ENCODE assay signal across 25 cellular contexts in genomic region chr19:41206456-41206855, GRCh38. TPM values are rescaled to one million over a fixed set of nuclear protein-coding genes. Genes with fewer than 3 reads are reported as not detected.
A peak's percentile ranks its signal among the peaks of the same experiment; 100 is the strongest.
DNase-seq lines count a peak whose midpoint lies in the region; ATAC-seq, FAIRE-seq and TF ChIP-seq lines count a peak whose summit lies in the region.
"Had no signal": no experiment of that assay in that cellular context is flagged by ENCODE, and none has a peak within 500 bp of the region (broad histone marks: within the 10 kb centered on the region; RNA-seq: fewer than 3 reads in every experiment).

No MANE protein-coding gene starts in this region.

- no peak overlapping the region for H3K4me3 Mint-ChIP-seq in CD4-positive, CD25-positive, alpha-beta regulatory T cell
- H3K4me3 Mint-ChIP-seq in IgD-negative memory B cell, result no peak overlapping the region
- H3K4me3 Mint-ChIP-seq: activated T-cell treated with anti-CD3 and anti-CD28 coated beads, Interleukin-2, amount 50 U/mL, for 4 hours; CD14-positive monocyte had no signal

- peaks cover 0 to 15% (median 3%) of the 10 kb centered on the region in 4 donors for H3K4me1 Mint-ChIP-seq in CD4-positive, CD25-positive, alpha-beta regulatory T cell
- H3K4me1 Mint-ChIP-seq in IgD-negative memory B cell, result peaks cover 0 to 1% (median under 1%) of the 10 kb centered on the region in 3 donors
- H3K4me1 Mint-ChIP-seq: CD14-positive monocyte had no signal

- DNase-seq in CD4-positive, CD25-positive, alpha-beta regulatory T cell, result no peak
- DNase-seq in fibroblast of lung (ENCODE audit: low read depth in 2 of 2), result no peak
- no peak for DNase-seq in HTR-8/SVneo (ENCODE audit: insufficient read length, low spot score)
- DNase-seq in NCI-H146 treated with DMSO at 0.1 percent for 48 hours (lab: John Stamatoyannopoulos, UW; ENCODE audit: unreplicated experiment), result no peak
- no peak for DNase-seq in cerebellar nuclear complex (lab: John Stamatoyannopoulos, UW)
- DNase-seq: activated CD4-positive, CD25-positive, alpha-beta regulatory T cell treated with anti-CD3 and anti-CD28 coated beads, Interleukin-2, amount 50 U/mL, for 72 hours; activated naive CD4-positive, alpha-beta T cell; activated T-cell treated with anti-CD3 and anti-CD28 coated beads, Interleukin-2, amount 50 U/mL, for 4 hours; GDM1; hippocampal formation; NCI-H1048; NCI-H2029 treated with DMSO at 0.1 percent for 48 hours; NCI-H345; SHP77 treated with DMSO at 0.1 percent for 48 hours; stimulated activated CD8-positive, alpha-beta memory T cell treated with anti-CD3 and anti-CD28 coated beads, Interleukin-4, amount 100 ng/mL, for 48 hours; substantia nigra; SW 1271 had no signal

- H3K27me3 Mint-ChIP-seq in CD4-positive, CD25-positive, alpha-beta regulatory T cell, result peaks cover 12% of the 10 kb centered on the region
- H3K27me3 Mint-ChIP-seq in IgD-negative memory B cell, result peaks cover 3% of the 10 kb centered on the region

- H3K27me3 ChIP-seq in CD4-positive, CD25-positive, alpha-beta regulatory T cell (ENCODE audit: control insufficient read depth, insufficient read depth, low read length), result no peaks in the 10 kb centered on the region
- H3K27me3 ChIP-seq in fibroblast of lung (ENCODE audit: control insufficient read depth, insufficient read depth, low read length) (no peaks in the 10 kb centered on the region), skeletal muscle satellite cell (ENCODE audit: control insufficient read depth, insufficient read depth, low read length) (no peaks in the 10 kb centered on the region)
- H3K27me3 ChIP-seq: adrenal gland, breast epithelium had no signal

- peak overlapping the region in 2 of 3 donors; percentile 55 to 62 for H3K27ac Mint-ChIP-seq in CD4-positive, CD25-positive, alpha-beta regulatory T cell
- H3K27ac Mint-ChIP-seq in IgD-negative memory B cell, result peak overlapping the region in 2 of 3 donors; percentile 23 to 62

- ATAC-seq in CD4-positive, CD25-positive, alpha-beta regulatory T cell (ENCODE audit: low read depth in 2 of 2), result no peak
- ATAC-seq in HG03469 (IDR thresholded peaks at IDR 0.05; ENCODE audit: unreplicated experiment), result no peak
- ATAC-seq: activated T-cell treated with anti-CD3 and anti-CD28 coated beads, Interleukin-2, amount 50 U/mL, for 4 hours had no signal

- H3K9me3 ChIP-seq in CD4-positive, CD25-positive, alpha-beta regulatory T cell (ENCODE audit: control insufficient read depth in 2 of 2, low read length in 2 of 2), result no peaks in the 10 kb centered on the region
- H3K9me3 ChIP-seq in fibroblast of lung (ENCODE audit: control insufficient read depth, insufficient read depth, low read depth, low read length) (no peaks in the 10 kb centered on the region), skeletal muscle satellite cell (replicated peaks; ENCODE audit: low read length) (no peaks in the 10 kb centered on the region)
- H3K9me3 ChIP-seq: adrenal gland, breast epithelium had no signal

- peaks cover 0 to 2% (median 0%) of the 10 kb centered on the region in 7 donors for H3K9me3 Mint-ChIP-seq in CD4-positive, CD25-positive, alpha-beta regulatory T cell
- no peaks in the 10 kb centered on the region for H3K9me3 Mint-ChIP-seq in IgD-negative memory B cell
- H3K9me3 Mint-ChIP-seq: activated T-cell treated with anti-CD3 and anti-CD28 coated beads, Interleukin-2, amount 50 U/mL, for 4 hours; CD14-positive monocyte had no signal

- H3K4me1 ChIP-seq in CD4-positive, CD25-positive, alpha-beta regulatory T cell (ENCODE audit: control insufficient read depth, insufficient read depth, low read length, poor library complexity, severe bottlenecking), result no peaks in the 10 kb centered on the region
- H3K4me1 ChIP-seq in fibroblast of lung (ENCODE audit: control insufficient read depth, extremely low read depth, insufficient read depth, low read length) (peaks cover 15% of the 10 kb centered on the region), skeletal muscle satellite cell (ENCODE audit: control insufficient read depth, insufficient read depth, low read length) (peaks cover 19% of the 10 kb centered on the region)
- H3K4me1 ChIP-seq: adrenal gland, breast epithelium had no signal

- H3K4me3 ChIP-seq in CD4-positive, CD25-positive, alpha-beta regulatory T cell (ENCODE audit: low read depth, low read length), result no peak overlapping the region
- H3K4me3 ChIP-seq in fibroblast of lung (replicated peaks in 1 of 4; ENCODE audit: control extremely low read depth in 1 of 4, insufficient read depth in 1 of 4, low read depth in 3 of 4, low read length in 4 of 4) (no peak overlapping the region), skeletal muscle satellite cell (ENCODE audit: low read length) (no peak overlapping the region)
- H3K4me3 ChIP-seq: adrenal gland, lung had no signal

- FAIRE-seq in HTR-8/SVneo (lab: Jason Lieb, UNC), result no peak

- H3K36me3 Mint-ChIP-seq in CD4-positive, CD25-positive, alpha-beta regulatory T cell, result no peaks in the 10 kb centered on the region
- no peaks in the 10 kb centered on the region for H3K36me3 Mint-ChIP-seq in IgD-negative memory B cell

- no peaks in the 10 kb centered on the region for H4K20me1 ChIP-seq in fibroblast of lung (ENCODE audit: control insufficient read depth, extremely low read depth, insufficient read depth, low read length)

- H3K4me2 ChIP-seq in fibroblast of lung (ENCODE audit: extremely low read depth, insufficient read depth, low read length) (no peak overlapping the region), skeletal muscle satellite cell (ENCODE audit: low read length) (peak overlapping the region; percentile 43)

- no peak overlapping the region for H3K27ac ChIP-seq in CD4-positive, CD25-positive, alpha-beta regulatory T cell (ENCODE audit: insufficient read depth, low read length, poor library complexity, severe bottlenecking)
- peak overlapping the region; percentile 62 for H3K27ac ChIP-seq in fibroblast of lung (ENCODE audit: insufficient read depth, low read length)

- TF ChIP-seq CTCF in fibroblast of lung (conservative IDR thresholded peaks at IDR 0.05 in 1 of 2, IDR thresholded peaks at IDR 0.05 in 1 of 2; ENCODE audit: low read depth in 1 of 2, low read length in 2 of 2), result no peak

- no peak overlapping the region for H2AFZ ChIP-seq in fibroblast of lung (ENCODE audit: low read length)

- no peaks in the 10 kb centered on the region for H3K79me2 ChIP-seq in fibroblast of lung (ENCODE audit: control insufficient read depth, insufficient read depth, low read length)

- no peak overlapping the region for H3K9ac ChIP-seq in fibroblast of lung (ENCODE audit: insufficient read depth, low read length)
- no peak overlapping the region for H3K9ac ChIP-seq in skeletal muscle satellite cell (ENCODE audit: low read depth, low read length)

- H3K36me3 ChIP-seq in CD4-positive, CD25-positive, alpha-beta regulatory T cell (ENCODE audit: control insufficient read depth, insufficient read depth, low read length), result no peaks in the 10 kb centered on the region
- H3K36me3 ChIP-seq in fibroblast of lung (ENCODE audit: control insufficient read depth, insufficient read depth, low read length) (peaks cover 8% of the 10 kb centered on the region), skeletal muscle satellite cell (ENCODE audit: insufficient read depth, low read length) (no peaks in the 10 kb centered on the region)
- H3K36me3 ChIP-seq: adrenal gland, breast epithelium had no signal

RNA-seq across cellular contexts. Expression of gene AXL, which starts 12.6 kb away (rescaled TPM):
- total RNA-seq in CD4-positive, CD25-positive, alpha-beta regulatory T cell, result not detected
- polyA plus RNA-seq in CD4-positive, CD25-positive, alpha-beta regulatory T cell, result under 1 TPM; 0.08 to 0.47 (median 0.41) TPM
- polyA plus RNA-seq in IgD-negative memory B cell (0.06 TPM), fibroblast of lung (231 and 319 TPM in 2 replicates)
- 107 and 223 TPM in 2 replicates for total RNA-seq in fibroblast of lung
- 332 and 351 TPM in 2 replicates for polyA plus RNA-seq in fibroblast of lung (2012)
- 2,777 and 4,130 TPM in 2 replicates for polyA minus RNA-seq in fibroblast of lung (ENCODE audit: low replicate concordance)
- total RNA-seq in skeletal muscle satellite cell (2012; rRNA removed), result 208 and 238 TPM in 2 replicates
- total RNA-seq: OCI-LY7 had no signal

RNA-seq across cellular contexts. Expression of gene CYP2S1, which starts 13.4 kb away (rescaled TPM):
- total RNA-seq in CD4-positive, CD25-positive, alpha-beta regulatory T cell, result not detected
- under 1 TPM in 1 of 4 donors, not detected in 3; 0.28 TPM for polyA plus RNA-seq in CD4-positive, CD25-positive, alpha-beta regulatory T cell
- not detected for polyA plus RNA-seq in IgD-negative memory B cell
- total RNA-seq in fibroblast of lung, result 2.1 and 3.5 TPM in 2 replicates
- polyA plus RNA-seq in fibroblast of lung, result 0.93 and 7.5 TPM in 2 replicates
- 3.0 and 29.9 TPM in 2 replicates for polyA plus RNA-seq in fibroblast of lung (2012)
- polyA minus RNA-seq in fibroblast of lung (ENCODE audit: low replicate concordance), result 13.9 and 79.2 TPM in 2 replicates
- not detected in 2 replicates for total RNA-seq in skeletal muscle satellite cell (2012; rRNA removed)
- total RNA-seq: OCI-LY7 had no signal

RNA-seq across cellular contexts. Expression of gene HNRNPUL1, which starts 57.7 kb away (rescaled TPM):
- total RNA-seq in CD4-positive, CD25-positive, alpha-beta regulatory T cell, result 354 TPM
- 10 to 100 TPM; 39.3 to 56.8 (median 45.4) TPM for polyA plus RNA-seq in CD4-positive, CD25-positive, alpha-beta regulatory T cell
- polyA plus RNA-seq in IgD-negative memory B cell (80.9 TPM), fibroblast of lung (36.4 and 60.4 TPM in 2 replicates)
- total RNA-seq in fibroblast of lung, result 47.3 and 58.1 TPM in 2 replicates
- polyA plus RNA-seq in fibroblast of lung (2012), result 121 and 163 TPM in 2 replicates
- polyA minus RNA-seq in fibroblast of lung (ENCODE audit: low replicate concordance), result 123 and 228 TPM in 2 replicates
- 85.6 and 97.1 TPM in 2 replicates for total RNA-seq in skeletal muscle satellite cell (2012; rRNA removed)

Comparison
In these comparisons a context has a peak if more than half of its experiments do, and no peak if none do; other contexts are left out.
1. RNA of gene AXL, which starts 12.6 kb away (polyA plus RNA-seq): 231 to 351 TPM in fibroblast of lung; 0.08 to 0.47 TPM in CD4-positive, CD25-positive, alpha-beta regulatory T cell and 0.06 TPM in IgD-negative memory B cell (single experiment); every median in the first group is over 100 times any median in the second.